ENCODE assay signal across 19 cellular contexts in genomic region chr6:90157441-90157840, GRCh38.
DNase-seq lines count a peak whose midpoint lies in the region; ATAC-seq lines count a peak whose summit lies in the region.
"Had no signal": no experiment of that assay in that cellular context is flagged by ENCODE, and none has a peak within 500 bp of the region (broad histone marks: within the 10 kb centered on the region; RNA-seq: fewer than 3 reads in every experiment).

No MANE protein-coding gene starts in this region.

- H3K4me1 ChIP-seq in CD8-positive, alpha-beta memory T cell (ENCODE audit: insufficient read depth, low read length) = peaks cover 72% of the 10 kb centered on the region
- H3K4me1 ChIP-seq: body of pancreas, uterus had no signal

- H3K27me3 ChIP-seq in CD8-positive, alpha-beta memory T cell (ENCODE audit: insufficient read depth, low read length, poor library complexity, severe bottlenecking) = no peaks in the 10 kb centered on the region
- H3K27me3 ChIP-seq: body of pancreas, heart right ventricle, uterus had no signal

- H3K9me3 ChIP-seq in CD8-positive, alpha-beta memory T cell (ENCODE audit: low read length) = no peaks in the 10 kb centered on the region
- H3K9me3 ChIP-seq: body of pancreas, heart right ventricle, uterus had no signal

- peaks cover 68% of the 10 kb centered on the region for H3K4me1 Mint-ChIP-seq in activated CD4-positive, alpha-beta T cell treated with anti-CD3 and anti-CD28 coated beads, Interleukin-2, amount 10 ng/mL, durations not matched to agents 7 days and 5 days
- peaks cover 27 to 57% (median 36%) of the 10 kb centered on the region in 3 donors for H3K4me1 Mint-ChIP-seq in CD8-positive, alpha-beta memory T cell
- H3K4me1 Mint-ChIP-seq in activated T-helper 17 cell treated with anti-CD3 and anti-CD28 coated beads, Interleukin-2, amount 50 U/mL, for 72 hours = peaks cover 21% of the 10 kb centered on the region
- H3K4me1 Mint-ChIP-seq in naive thymus-derived CD8-positive, alpha-beta T cell = peaks cover 49 to 90% (median 81%) of the 10 kb centered on the region in 4 donors

- peaks cover 16% of the 10 kb centered on the region for H3K36me3 Mint-ChIP-seq in activated CD4-positive, alpha-beta T cell treated with anti-CD3 and anti-CD28 coated beads, Interleukin-2, amount 10 ng/mL, durations not matched to agents 7 days and 5 days (ENCODE audit: low read depth)
- no peaks in the 10 kb centered on the region for H3K36me3 Mint-ChIP-seq in CD8-positive, alpha-beta memory T cell
- H3K36me3 Mint-ChIP-seq in activated T-helper 17 cell treated with anti-CD3 and anti-CD28 coated beads, Interleukin-2, amount 50 U/mL, for 72 hours (ENCODE audit: low read depth) = no peaks in the 10 kb centered on the region
- H3K36me3 Mint-ChIP-seq in naive thymus-derived CD8-positive, alpha-beta T cell = peaks cover 0 to 5% (median 3%) of the 10 kb centered on the region in 3 donors

- no peak overlapping the region for H3K4me3 Mint-ChIP-seq in activated CD4-positive, alpha-beta T cell treated with anti-CD3 and anti-CD28 coated beads, Interleukin-2, amount 10 ng/mL, durations not matched to agents 7 days and 5 days
- peak overlapping the region in 1 of 7 donors; percentile 51 for H3K4me3 Mint-ChIP-seq in CD8-positive, alpha-beta memory T cell
- peak overlapping the region; percentile 53 for H3K4me3 Mint-ChIP-seq in activated T-helper 17 cell treated with anti-CD3 and anti-CD28 coated beads, Interleukin-2, amount 50 U/mL, for 72 hours
- H3K4me3 Mint-ChIP-seq in naive thymus-derived CD8-positive, alpha-beta T cell = peak overlapping the region in 8 of 10 donors; percentile 62 to 78 (median 72)
- H3K4me3 Mint-ChIP-seq: memory B cell had no signal

- no peak overlapping the region for H3K27ac ChIP-seq in CD8-positive, alpha-beta memory T cell (ENCODE audit: low read depth, low read length)
- H3K27ac ChIP-seq: body of pancreas, heart right ventricle, uterus had no signal

- no peaks in the 10 kb centered on the region for H3K27me3 Mint-ChIP-seq in activated CD4-positive, alpha-beta T cell treated with anti-CD3 and anti-CD28 coated beads, Interleukin-2, amount 10 ng/mL, durations not matched to agents 7 days and 5 days
- H3K27me3 Mint-ChIP-seq in CD8-positive, alpha-beta memory T cell = peaks cover 0 to 1% of the 10 kb centered on the region in 2 donors
- H3K27me3 Mint-ChIP-seq in activated T-helper 17 cell treated with anti-CD3 and anti-CD28 coated beads, Interleukin-2, amount 50 U/mL, for 72 hours = no peaks in the 10 kb centered on the region
- no peaks in the 10 kb centered on the region for H3K27me3 Mint-ChIP-seq in naive thymus-derived CD8-positive, alpha-beta T cell
- H3K27me3 Mint-ChIP-seq: memory B cell had no signal

- CTCF ChIA-PET in activated CD4-positive, alpha-beta T cell treated with anti-CD3 and anti-CD28 coated beads, Interleukin-2, amount 10 ng/mL, durations not matched to agents 7 days and 5 days (lab: Charles Lee) = interaction anchor here (0.5 to 1.4 kb wide), 4 partner anchors 18 to 397 kb away, joined by 3 read pairs; no protein-coding TSS in a partner anchor
- CTCF ChIA-PET in CD8-positive, alpha-beta memory T cell (lab: Charles Lee) = interaction anchor here (2.2 kb wide), 1 partner anchor 138 kb away, joined by 6 read pairs; the partner anchor contains the start of gene BACH2

- peak overlapping the region; percentile 89 for H3K27ac Mint-ChIP-seq in activated CD4-positive, alpha-beta T cell treated with anti-CD3 and anti-CD28 coated beads, Interleukin-2, amount 10 ng/mL, durations not matched to agents 7 days and 5 days
- H3K27ac Mint-ChIP-seq in CD8-positive, alpha-beta memory T cell = peak overlapping the region in 5 of 8 donors; percentile 20 to 89 (median 76)
- H3K27ac Mint-ChIP-seq in activated T-helper 17 cell treated with anti-CD3 and anti-CD28 coated beads, Interleukin-2, amount 50 U/mL, for 72 hours = peak overlapping the region; percentile 42
- peak overlapping the region; percentile 89 to 96 (median 94) for H3K27ac Mint-ChIP-seq in naive thymus-derived CD8-positive, alpha-beta T cell

- H3K4me3 ChIP-seq in CD8-positive, alpha-beta memory T cell (ENCODE audit: low read length) = no peak overlapping the region
- H3K4me3 ChIP-seq: body of pancreas, heart right ventricle, uterus had no signal

- POLR2A ChIA-PET in activated CD4-positive, alpha-beta T cell treated with anti-CD3 and anti-CD28 coated beads, Interleukin-2, amount 10 ng/mL, durations not matched to agents 7 days and 5 days (lab: Charles Lee) = interaction anchor here (0.6 kb wide), 2 partner anchors 12 to 44 kb away, joined by 3 read pairs; no protein-coding TSS in a partner anchor
- POLR2A ChIA-PET in CD8-positive, alpha-beta memory T cell (lab: Charles Lee) = no interaction called here
- POLR2A ChIA-PET in naive thymus-derived CD8-positive, alpha-beta T cell (lab: Charles Lee) = interaction anchor here (0.6 to 2.2 kb wide), 17 partner anchors 9 to 205 kb away, joined by 3 to 7 read pairs (median 4); no protein-coding TSS in a partner anchor

- H3K36me3 ChIP-seq in CD8-positive, alpha-beta memory T cell (ENCODE audit: insufficient read depth, low read length) = no peaks in the 10 kb centered on the region
- H3K36me3 ChIP-seq: heart right ventricle, uterus had no signal

- no peak for ATAC-seq in activated T-helper 17 cell treated with anti-CD3 and anti-CD28 coated beads, Interleukin-2, amount 50 U/mL, for 72 hours (replicated peaks)
- ATAC-seq in naive thymus-derived CD8-positive, alpha-beta T cell = no peak
- ATAC-seq in HG02610 (IDR thresholded peaks at IDR 0.05; ENCODE audit: unreplicated experiment) = no peak
- ATAC-seq: body of pancreas, heart right ventricle, HepG2, left cardiac atrium had no signal

- H3K9me3 Mint-ChIP-seq in activated CD4-positive, alpha-beta T cell treated with anti-CD3 and anti-CD28 coated beads, Interleukin-2, amount 10 ng/mL, durations not matched to agents 7 days and 5 days = no peaks in the 10 kb centered on the region
- no peaks in the 10 kb centered on the region for H3K9me3 Mint-ChIP-seq in CD8-positive, alpha-beta memory T cell
- H3K9me3 Mint-ChIP-seq in activated T-helper 17 cell treated with anti-CD3 and anti-CD28 coated beads, Interleukin-2, amount 50 U/mL, for 72 hours = no peaks in the 10 kb centered on the region
- no peaks in the 10 kb centered on the region for H3K9me3 Mint-ChIP-seq in naive thymus-derived CD8-positive, alpha-beta T cell
- H3K9me3 Mint-ChIP-seq: memory B cell had no signal

- DNase-seq in activated CD4-positive, alpha-beta T cell treated with anti-CD3 and anti-CD28 coated beads, Interleukin-2, amount 10 ng/mL, durations not matched to agents 7 days and 5 days = no peak
- no peak for DNase-seq in activated CD4-positive, alpha-beta T cell treated with anti-CD3 and anti-CD28 coated beads for 1 hour
- DNase-seq in CD8-positive, alpha-beta memory T cell = no peak
- no peak for DNase-seq in naive thymus-derived CD8-positive, alpha-beta T cell
- DNase-seq in NCI-H2171 (lab: John Stamatoyannopoulos, UW) (no peak), hepatic stellate cell (ENCODE audit: low spot score) (no peak)
- DNase-seq: body of pancreas, Calu3, erythroblast, heart right ventricle, left cardiac atrium, NCI-H1694 treated with DMSO at 0.1 percent for 48 hours, occipital lobe, RPMI8226, uterus had no signal

Comparison
In these comparisons a context has a peak if more than half of its experiments do, and no peak if none do; other contexts are left out.
1. H3K27ac Mint-ChIP-seq: peak in every context shown above with its lines; median percentile 94 in naive thymus-derived CD8-positive, alpha-beta T cell; 89 in activated CD4-positive, alpha-beta T cell treated with anti-CD3 and anti-CD28 coated beads, Interleukin-2, amount 10 ng/mL, durations not matched to agents 7 days and 5 days; 76 in CD8-positive, alpha-beta memory T cell; 42 in activated T-helper 17 cell treated with anti-CD3 and anti-CD28 coated beads, Interleukin-2, amount 50 U/mL, for 72 hours.